ENCODE assay signal across 9 cellular contexts in the genomic region with DNA sequence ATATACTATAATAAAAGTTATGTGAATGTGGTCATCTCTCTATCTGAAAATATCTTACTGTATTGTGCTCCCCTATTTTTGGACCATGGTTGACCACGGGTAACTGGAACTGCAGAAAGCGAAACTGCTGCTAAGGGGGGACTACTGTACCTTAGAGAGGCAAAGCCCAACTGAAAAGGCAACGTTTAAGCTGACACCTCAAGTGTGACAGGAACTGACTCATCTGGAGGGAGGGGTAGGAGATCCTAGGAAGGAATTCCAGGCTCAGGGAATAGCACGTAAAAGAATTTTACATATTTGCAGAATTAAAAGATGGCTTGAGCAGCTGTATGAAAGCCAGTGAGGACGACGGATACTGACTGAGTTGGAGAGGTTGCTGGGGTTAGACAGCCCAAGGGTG. TPM values are rescaled to one million over a fixed set of nuclear protein-coding genes. Genes with fewer than 3 reads are reported as not detected.
DNase-seq lines count a peak whose midpoint lies in the region; ATAC-seq and TF ChIP-seq lines count a peak whose summit lies in the region.
"Had no signal": no experiment of that assay in that cellular context is flagged by ENCODE, and none has a peak within 500 bp of the region (broad histone marks: within the 10 kb centered on the region; RNA-seq: fewer than 3 reads in every experiment).

No MANE protein-coding gene starts in this region.

- peaks cover 44% of the 10 kb centered on the region for H3K27me3 ChIP-seq in left ventricle myocardium inferior (ENCODE audit: low read depth)
- no peaks in the 10 kb centered on the region for H3K27me3 ChIP-seq in right atrium auricular region
- H3K27me3 ChIP-seq in brain microvascular endothelial cell (replicated peaks) = no peaks in the 10 kb centered on the region

- H3K27ac ChIP-seq in left ventricle myocardium inferior (replicated peaks) (peak overlapping the region; percentile 38), right atrium auricular region (no peak overlapping the region), brain microvascular endothelial cell (peak overlapping the region; percentile 11)

- H3K4me3 ChIP-seq in left ventricle myocardium inferior (no peak overlapping the region), right atrium auricular region (no peak overlapping the region), brain microvascular endothelial cell (ENCODE audit: low read depth, low read length) (no peak overlapping the region)

- no peaks in the 10 kb centered on the region for H3K9me3 ChIP-seq in left ventricle myocardium inferior (replicated peaks)
- no peaks in the 10 kb centered on the region for H3K9me3 ChIP-seq in right atrium auricular region

- intact Hi-C loops in left ventricle myocardium inferior (cut with micrococcal nuclease) = no loop called here

- H3K4me1 ChIP-seq in left ventricle myocardium inferior (peaks cover 29% of the 10 kb centered on the region), right atrium auricular region (peaks cover 0 to 8% of the 10 kb centered on the region in 2 donors)

- H3K36me3 ChIP-seq in left ventricle myocardium inferior (no peaks in the 10 kb centered on the region), right atrium auricular region (no peaks in the 10 kb centered on the region), brain microvascular endothelial cell (replicated peaks) (no peaks in the 10 kb centered on the region)

- in situ Hi-C loops in brain microvascular endothelial cell (cut with HindIII; ENCODE audit: low pct_ligation_motif_present, low sequenced_read_pairs) = no loop called here

- no peak for DNase-seq in left ventricle myocardium inferior
- no peak for DNase-seq in right atrium auricular region (ENCODE audit: low spot score)
- DNase-seq in brain microvascular endothelial cell = no peak
- no peak for DNase-seq in CD1c-positive myeloid dendritic cell (ENCODE audit: extremely low spot score)
- no peak for DNase-seq in pons (ENCODE audit: low spot score)
- DNase-seq in T-helper 9 cell = no peak
- DNase-seq in NCI-H187 treated with DMSO at 0.1 percent for 48 hours (lab: John Stamatoyannopoulos, UW) = no peak
- DNase-seq: nucleus accumbens had no signal

- TF ChIP-seq CTCF in left ventricle myocardium inferior (IDR thresholded peaks at IDR 0.05; ENCODE audit: borderline replicate concordance) (no peak), right atrium auricular region (IDR thresholded peaks at IDR 0.05) (no peak), brain microvascular endothelial cell (IDR thresholded peaks at IDR 0.05; ENCODE audit: low read depth, low read length, missing control alignments) (no peak)

- peak; percentile 73 for ATAC-seq in HG03354 (IDR thresholded peaks at IDR 0.05; ENCODE audit: poor library complexity, severe bottlenecking, unreplicated experiment)

RNA-seq across cellular contexts. Expression of a gene that starts 34.8 kb away (rescaled TPM):
- 1.4 TPM for total RNA-seq in left ventricle myocardium inferior
- total RNA-seq in right atrium auricular region = 1 to 10 TPM in 1 of 2 donors, under 1 TPM in 1; 0.86 to 1.6 TPM

Comparison
In these comparisons a context has a peak if more than half of its experiments do, and no peak if none do; other contexts are left out.
1. H3K27ac ChIP-seq: peak in left ventricle myocardium inferior (single experiment) and brain microvascular endothelial cell (single experiment); none in right atrium auricular region (0 of 2).